ENCODE assay signal across 10 cellular contexts in genomic region chr9:4986783-4987182, GRCh38. TPM values are rescaled to one million over a fixed set of nuclear protein-coding genes. Genes with fewer than 3 reads are reported as not detected.
A peak's percentile ranks its signal among the peaks of the same experiment; 100 is the strongest.
DNase-seq lines count a peak whose midpoint lies in the region; ATAC-seq and TF ChIP-seq lines count a peak whose summit lies in the region.
"Had no signal": no experiment of that assay in that cellular context is flagged by ENCODE, and none has a peak within 500 bp of the region (broad histone marks: within the 10 kb centered on the region; RNA-seq: fewer than 3 reads in every experiment).

No MANE protein-coding gene starts in this region.

- TF ChIP-seq POLR2A in vagina (IDR thresholded peaks at IDR 0.05): no peak

- H3K4me3 ChIP-seq in right cardiac atrium (ENCODE audit: low read length) (peak overlapping the region; percentile 83), adipocyte (ENCODE audit: low read length) (peak overlapping the region; percentile 97), mesenchymal stem cell (ENCODE audit: insufficient read depth in 1 of 2, low read depth in 1 of 2, low read length in 2 of 2) (peak overlapping the region in 1 of 2 experiments; percentile 92), vagina (peak overlapping the region; percentile 49 to 66)

- no peak for DNase-seq in right cardiac atrium
- no peak for DNase-seq in cardiac septum (ENCODE audit: low spot score)
- DNase-seq in adipocyte (ENCODE audit: low read depth): no peak
- no peak for DNase-seq in mesenchymal stem cell
- DNase-seq in vagina (ENCODE audit: extremely low spot score in 2 of 2): no peak
- DNase-seq in stimulated activated CD4-positive, alpha-beta T cell treated with anti-CD3 and anti-CD28 coated beads, Interleukin-1b, Interleukin-23, amount 100 ng/mL, for 48 hours: no peak
- no peak for DNase-seq in NCI-H146 treated with DMSO at 0.1 percent for 48 hours (lab: John Stamatoyannopoulos, UW; ENCODE audit: unreplicated experiment)
- DNase-seq: activated CD8-positive, alpha-beta memory T cell treated with anti-CD3 and anti-CD28 coated beads, Interleukin-2, amount 50 U/mL, for 48 hours had no signal

- H2BK12ac ChIP-seq in mesenchymal stem cell (ENCODE audit: low read length in 2 of 2): no peak overlapping the region

- no peak for TF ChIP-seq CTCF in vagina (IDR thresholded peaks at IDR 0.05)

- peaks cover 6% of the 10 kb centered on the region for H3K4me1 ChIP-seq in right cardiac atrium (ENCODE audit: control insufficient read depth, insufficient read depth, low read length)
- peaks cover 55% of the 10 kb centered on the region for H3K4me1 ChIP-seq in adipocyte (ENCODE audit: control insufficient read depth, insufficient read depth, low read length)
- peaks cover 2% of the 10 kb centered on the region for H3K4me1 ChIP-seq in mesenchymal stem cell (ENCODE audit: control insufficient read depth, insufficient read depth, low read depth, low read length)
- H3K4me1 ChIP-seq in vagina: peaks cover 38% of the 10 kb centered on the region

- H3K23ac ChIP-seq in mesenchymal stem cell (ENCODE audit: low read length in 2 of 2): no peak overlapping the region

- no peak overlapping the region for H4K8ac ChIP-seq in mesenchymal stem cell (ENCODE audit: low read length)

- no peak overlapping the region for H3K18ac ChIP-seq in mesenchymal stem cell (ENCODE audit: low read depth in 1 of 2, low read length in 2 of 2)

- no peak overlapping the region for H2AK5ac ChIP-seq in mesenchymal stem cell (ENCODE audit: low read length, severe bottlenecking)

- H3K27ac ChIP-seq in right cardiac atrium (ENCODE audit: low read length) (no peak overlapping the region), mesenchymal stem cell (ENCODE audit: low read length, poor library complexity, severe bottlenecking) (no peak overlapping the region), vagina (peak overlapping the region; percentile 94)

- no peak overlapping the region for H3K14ac ChIP-seq in mesenchymal stem cell (ENCODE audit: low read length in 2 of 2)

- intact Hi-C loops in right cardiac atrium (cut with DNase I): loop anchor here (5.0 to 10.0 kb wide), 4 partner anchors 192 to 608 kb away; partner anchors contain the start of gene RCL1 (in 1 of the 4)
- intact Hi-C loops in cardiac septum (cut with DNase I): loop anchor here (5.0 to 10.0 kb wide), 3 partner anchors 144 to 618 kb away; partner anchors contain the start of genes PLPP6 and SPATA6L
- intact Hi-C loops in vagina (cut with DNase I): loop anchor here (5.0 to 10.0 kb wide), 4 partner anchors 62 to 302 kb away; partner anchors contain the start of gene RCL1

- H3K27me3 ChIP-seq in right cardiac atrium (ENCODE audit: control insufficient read depth, insufficient read depth) (no peaks in the 10 kb centered on the region), adipocyte (replicated peaks; ENCODE audit: control insufficient read depth, insufficient read depth, low read length) (no peaks in the 10 kb centered on the region), mesenchymal stem cell (ENCODE audit: control insufficient read depth in 1 of 2, insufficient read depth in 1 of 2, low read length in 2 of 2) (no peaks in the 10 kb centered on the region), vagina (no peaks in the 10 kb centered on the region)

- H2BK15ac ChIP-seq in mesenchymal stem cell (ENCODE audit: low read depth, poor library complexity, severe bottlenecking): no peak overlapping the region

- H2AFZ ChIP-seq in mesenchymal stem cell (ENCODE audit: low read depth, low read length): no peak overlapping the region

- peaks cover 7% of the 10 kb centered on the region for H3K79me1 ChIP-seq in mesenchymal stem cell (replicated peaks; ENCODE audit: low read length, poor library complexity, severe bottlenecking)

- no peak overlapping the region for H2BK5ac ChIP-seq in mesenchymal stem cell (ENCODE audit: low read depth, low read length, poor library complexity, severe bottlenecking)

- no peaks in the 10 kb centered on the region for H3K9me3 ChIP-seq in right cardiac atrium (ENCODE audit: control insufficient read depth, low read length)
- H3K9me3 ChIP-seq in adipocyte (ENCODE audit: control insufficient read depth, low read length): no peaks in the 10 kb centered on the region
- no peaks in the 10 kb centered on the region for H3K9me3 ChIP-seq in mesenchymal stem cell (ENCODE audit: control insufficient read depth, low read length)
- H3K9me3 ChIP-seq in vagina: no peaks in the 10 kb centered on the region

- H3K9ac ChIP-seq in adipocyte (ENCODE audit: low read length) (peak overlapping the region; percentile 98), mesenchymal stem cell (ENCODE audit: low read length) (peak overlapping the region; percentile 95)

- no peak overlapping the region for H3K4ac ChIP-seq in mesenchymal stem cell (ENCODE audit: low read depth in 1 of 2, low read length in 2 of 2)

- H3K4me2 ChIP-seq in mesenchymal stem cell (ENCODE audit: low read length, poor library complexity, severe bottlenecking): no peak overlapping the region

- H2BK120ac ChIP-seq in mesenchymal stem cell (ENCODE audit: low read depth, low read length): no peak overlapping the region

- WGBS in right cardiac atrium: 86% methylated on average over 4 of the region's 4 CpGs
- WGBS in mesenchymal stem cell: 92% methylated on average over 2 of the region's 4 CpGs

- no peak overlapping the region for H4K91ac ChIP-seq in mesenchymal stem cell (ENCODE audit: low read length)

- H3K36me3 ChIP-seq in adipocyte (ENCODE audit: control insufficient read depth, insufficient read depth, low read length, severe bottlenecking): peaks cover 4% of the 10 kb centered on the region
- peaks cover 0 to 14% of the 10 kb centered on the region in 2 experiments for H3K36me3 ChIP-seq in mesenchymal stem cell (ENCODE audit: control insufficient read depth in 1 of 2, insufficient read depth in 2 of 2, low read depth in 1 of 2, low read length in 2 of 2)
- H3K36me3 ChIP-seq in vagina: peaks cover 0 to under 1% of the 10 kb centered on the region in 2 donors

- ATAC-seq in right cardiac atrium (no peak), HG03196 (IDR thresholded peaks at IDR 0.05; ENCODE audit: unreplicated experiment) (no peak)
- ATAC-seq: sciatic nerve had no signal

RNA-seq across cellular contexts. Expression of gene JAK2, which starts 1.7 kb away (rescaled TPM):
- total RNA-seq in right cardiac atrium (10 to 100 TPM; 10.4 to 14.6 (median 12.2) TPM), cardiac septum (52.8 TPM), vagina (25.8 TPM)
- polyA plus RNA-seq in right cardiac atrium: 4.5 TPM
- polyA plus RNA-seq in mesenchymal stem cell (2013, experiment 1 of 2): 6.6 TPM
- 6.4 TPM for polyA plus RNA-seq in mesenchymal stem cell (2013, experiment 2 of 2)
